ENCODE assay signal across 1 cellular context in the genomic region with DNA sequence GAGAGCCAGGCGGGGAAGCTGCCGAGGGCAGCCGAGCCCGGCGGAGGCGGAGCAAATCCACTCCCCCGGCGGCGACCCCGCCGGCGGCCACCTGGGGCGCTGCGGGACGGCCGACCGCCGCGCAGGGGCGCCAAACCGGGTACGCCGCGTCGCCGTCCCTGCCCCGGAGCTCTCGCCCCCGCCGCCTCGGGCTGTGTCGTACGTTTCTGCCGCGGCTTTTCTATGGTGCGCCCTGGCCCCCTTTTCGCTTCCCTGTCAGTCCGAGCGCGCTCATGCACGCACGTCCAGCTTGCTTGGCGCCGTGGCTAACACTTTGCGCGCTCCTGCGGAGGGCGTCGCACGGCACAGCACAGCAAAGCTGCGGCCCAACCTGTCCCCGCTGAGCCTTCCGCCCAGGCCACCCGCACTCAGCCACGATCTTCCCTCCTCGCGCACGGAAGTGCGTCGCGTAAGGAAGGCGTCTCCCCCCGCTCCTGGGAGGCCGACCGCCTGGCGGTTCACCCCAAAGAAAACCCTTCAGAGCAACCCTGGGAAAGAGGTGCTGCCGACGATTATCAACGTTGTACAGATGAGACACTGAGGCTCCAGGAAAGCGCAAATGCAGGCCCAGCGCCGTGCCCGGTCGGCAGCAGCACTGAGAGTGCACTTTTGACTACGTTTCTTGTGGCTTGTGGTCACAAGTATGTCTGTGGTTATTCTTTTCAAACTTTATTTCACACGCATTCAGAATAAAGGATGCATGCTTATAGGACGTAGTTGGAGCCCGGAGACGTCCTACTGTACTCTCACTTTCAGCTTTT.
A peak's percentile ranks its signal among the peaks of the same experiment; 100 is the strongest.
TF ChIP-seq lines count a peak whose summit lies in the region.

TSS of gene HECTD1 (minus strand) at position 48 of the 800 bp plus-strand sequence. CDS start 1,857 bp downstream, outside the sequence.

TF ChIP-seq in GM12878, 131 proteins besides CTCF, POLR2A, EP300 and RAD21 (continued from another document):
- peak; percentile 59 for TF ChIP-seq MAX (IDR thresholded peaks at IDR 0.05; ENCODE audit: low read depth, low read length)
- TF ChIP-seq POU2F2 (IDR thresholded peaks at IDR 0.05; ENCODE audit: borderline replicate concordance, low read depth, low read length), result peak; percentile 66
- TF ChIP-seq CHD2 (IDR thresholded peaks at IDR 0.05; ENCODE audit: borderline replicate concordance, low read depth, low read length), result no peak; the same call in none of the 2 replicates
- 0 out of 4 replicates have a peak, but pooled peaks of 1 of the 2 experiments have one; percentile 6 for TF ChIP-seq ETV6 (conservative IDR thresholded peaks at IDR 0.05 in 1 of 2, IDR thresholded peaks at IDR 0.05 in 1 of 2; ENCODE audit: borderline replicate concordance in 1 of 2, low read depth in 1 of 2)
- peak; percentile 63 for TF ChIP-seq MEF2B (IDR thresholded peaks at IDR 0.05; ENCODE audit: partially characterized antibody, poor library complexity, severe bottlenecking)
- no peak; the same call in 1 of the 2 replicates for TF ChIP-seq ZNF217 (IDR thresholded peaks at IDR 0.05)
- TF ChIP-seq ZSCAN29 (IDR thresholded peaks at IDR 0.05), result 0 out of 2 replicates have a peak, but pooled peaks have one; percentile 66
- TF ChIP-seq POLR2AphosphoS5 (IDR thresholded peaks at IDR 0.05; ENCODE audit: low read length), result peak; percentile 87
- 0 out of 4 replicates have a peak, but pooled peaks of 1 of the 2 experiments have one; percentile 51 for TF ChIP-seq SRF (IDR thresholded peaks at IDR 0.05; ENCODE audit: low read depth in 2 of 2, low read length in 2 of 2)
- TF ChIP-seq, protein P1, sequence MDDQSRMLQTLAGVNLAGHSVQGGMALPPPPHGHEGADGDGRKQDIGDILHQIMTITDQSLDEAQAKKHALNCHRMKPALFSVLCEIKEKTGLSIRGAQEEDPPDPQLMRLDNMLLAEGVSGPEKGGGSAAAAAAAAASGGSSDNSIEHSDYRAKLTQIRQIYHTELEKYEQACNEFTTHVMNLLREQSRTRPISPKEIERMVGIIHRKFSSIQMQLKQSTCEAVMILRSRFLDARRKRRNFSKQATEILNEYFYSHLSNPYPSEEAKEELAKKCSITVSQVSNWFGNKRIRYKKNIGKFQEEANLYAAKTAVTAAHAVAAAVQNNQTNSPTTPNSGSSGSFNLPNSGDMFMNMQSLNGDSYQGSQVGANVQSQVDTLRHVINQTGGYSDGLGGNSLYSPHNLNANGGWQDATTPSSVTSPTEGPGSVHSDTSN (IDR thresholded peaks at IDR 0.05; ENCODE audit: insufficient replicate concordance, low read depth, low read length), result peak; percentile 66
- TF ChIP-seq CREB1 (IDR thresholded peaks at IDR 0.05; ENCODE audit: low read depth), result peak; percentile 61
- no peak for TF ChIP-seq HSF1 (IDR thresholded peaks at IDR 0.05; ENCODE audit: low read depth, low read length)
- TF ChIP-seq, protein P2, sequence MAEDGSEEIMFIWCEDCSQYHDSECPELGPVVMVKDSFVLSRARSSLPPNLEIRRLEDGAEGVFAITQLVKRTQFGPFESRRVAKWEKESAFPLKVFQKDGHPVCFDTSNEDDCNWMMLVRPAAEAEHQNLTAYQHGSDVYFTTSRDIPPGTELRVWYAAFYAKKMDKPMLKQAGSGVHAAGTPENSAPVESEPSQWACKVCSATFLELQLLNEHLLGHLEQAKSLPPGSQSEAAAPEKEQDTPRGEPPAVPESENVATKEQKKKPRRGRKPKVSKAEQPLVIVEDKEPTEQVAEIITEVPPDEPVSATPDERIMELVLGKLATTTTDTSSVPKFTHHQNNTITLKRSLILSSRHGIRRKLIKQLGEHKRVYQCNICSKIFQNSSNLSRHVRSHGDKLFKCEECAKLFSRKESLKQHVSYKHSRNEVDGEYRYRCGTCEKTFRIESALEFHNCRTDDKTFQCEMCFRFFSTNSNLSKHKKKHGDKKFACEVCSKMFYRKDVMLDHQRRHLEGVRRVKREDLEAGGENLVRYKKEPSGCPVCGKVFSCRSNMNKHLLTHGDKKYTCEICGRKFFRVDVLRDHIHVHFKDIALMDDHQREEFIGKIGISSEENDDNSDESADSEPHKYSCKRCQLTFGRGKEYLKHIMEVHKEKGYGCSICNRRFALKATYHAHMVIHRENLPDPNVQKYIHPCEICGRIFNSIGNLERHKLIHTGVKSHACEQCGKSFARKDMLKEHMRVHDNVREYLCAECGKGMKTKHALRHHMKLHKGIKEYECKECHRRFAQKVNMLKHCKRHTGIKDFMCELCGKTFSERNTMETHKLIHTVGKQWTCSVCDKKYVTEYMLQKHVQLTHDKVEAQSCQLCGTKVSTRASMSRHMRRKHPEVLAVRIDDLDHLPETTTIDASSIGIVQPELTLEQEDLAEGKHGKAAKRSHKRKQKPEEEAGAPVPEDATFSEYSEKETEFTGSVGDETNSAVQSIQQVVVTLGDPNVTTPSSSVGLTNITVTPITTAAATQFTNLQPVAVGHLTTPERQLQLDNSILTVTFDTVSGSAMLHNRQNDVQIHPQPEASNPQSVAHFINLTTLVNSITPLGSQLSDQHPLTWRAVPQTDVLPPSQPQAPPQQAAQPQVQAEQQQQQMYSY (CRISPR knock-in tag; IDR thresholded peaks at IDR 0.05), result no peak
- TF ChIP-seq HDGF (IDR thresholded peaks at IDR 0.05), result peak; percentile 92
- TF ChIP-seq CBFB (IDR thresholded peaks at IDR 0.05; ENCODE audit: low read depth), result peak; percentile 98
- TF ChIP-seq, protein P3, sequence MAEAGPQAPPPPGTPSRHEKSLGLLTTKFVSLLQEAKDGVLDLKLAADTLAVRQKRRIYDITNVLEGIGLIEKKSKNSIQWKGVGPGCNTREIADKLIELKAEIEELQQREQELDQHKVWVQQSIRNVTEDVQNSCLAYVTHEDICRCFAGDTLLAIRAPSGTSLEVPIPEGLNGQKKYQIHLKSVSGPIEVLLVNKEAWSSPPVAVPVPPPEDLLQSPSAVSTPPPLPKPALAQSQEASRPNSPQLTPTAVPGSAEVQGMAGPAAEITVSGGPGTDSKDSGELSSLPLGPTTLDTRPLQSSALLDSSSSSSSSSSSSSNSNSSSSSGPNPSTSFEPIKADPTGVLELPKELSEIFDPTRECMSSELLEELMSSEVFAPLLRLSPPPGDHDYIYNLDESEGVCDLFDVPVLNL (IDR thresholded peaks at IDR 0.05; ENCODE audit: low read depth, low read length), result peak; percentile 14; the same call in 1 of the 2 replicates
- no peak for TF ChIP-seq STAT3 (IDR thresholded peaks at IDR 0.05; ENCODE audit: low read depth, low read length)
